25 cellular contexts compared by ENCODE assay signal in genomic region chr20:2909953-2910352, GRCh38.
"Had no signal": no experiment of that assay in that cellular context is flagged by ENCODE, and none has a peak within 500 bp of the region (broad histone marks: within the 10 kb centered on the region; RNA-seq: fewer than 3 reads in every experiment).

No MANE protein-coding gene starts in this region.

- H3K27me3 Mint-ChIP-seq: stimulated activated memory B cell treated with anti-CD40 and anti-IgM and Interleukin-4, amounts not matched to agents 10 μg/mL and 1 μg/mL and 100 μg/mL, for 72 hours; stimulated activated naive B cell treated with anti-CD40 and anti-IgM and Interleukin-4, amounts not matched to agents 10 μg/mL and 1 μg/mL and 100 μg/mL, for 72 hours; stimulated activated naive CD8-positive, alpha-beta T cell treated with anti-CD3 and anti-CD28 coated beads, Interleukin-15, amount 100 ng/mL, for 72 hours; stimulated activated naive CD8-positive, alpha-beta T cell treated with anti-CD3 and anti-CD28 coated beads, Interleukin-15, Interleukin-2, amounts not matched to agents 100 ng/mL and 50 ng/mL, for 24 hours; type B pancreatic cell had no signal

- DNase-seq: stimulated activated CD4-positive, alpha-beta T cell treated with anti-CD3 and anti-CD28 coated beads, Interleukin-2, amount 100 ng/mL, for 48 hours; stimulated activated CD4-positive, alpha-beta T cell treated with anti-CD3 and anti-CD28 coated beads, Interleukin-4, amount 100 ng/mL, for 1 hour; stimulated activated CD4-positive, alpha-beta T cell treated with anti-CD3 and anti-CD28 coated beads, Interleukin-4, amount 100 ng/mL, for 24 hours; stimulated activated CD4-positive, alpha-beta T cell treated with anti-CD3 and anti-CD28 coated beads, Interleukin-4, amount 100 ng/mL, for 4 hours; stimulated activated CD8-positive, alpha-beta memory T cell treated with anti-CD3 and anti-CD28 coated beads, Interleukin-4, amount 100 ng/mL, for 48 hours; stimulated activated naive B cell treated with anti-CD40 and anti-IgM and Interleukin-4, amounts not matched to agents 10 μg/mL and 1 μg/mL and 100 μg/mL, for 72 hours; stimulated activated naive CD4-positive, alpha-beta T cell; stimulated activated naive CD4-positive, alpha-beta T cell treated with Interleukin-2 at 50 U/mL for 16 hours; stimulated activated naive CD8-positive, alpha-beta T cell treated with anti-CD3 and anti-CD28 coated beads, Interleukin-15, amount 100 ng/mL, for 72 hours; stimulated activated naive CD8-positive, alpha-beta T cell treated with anti-CD3 and anti-CD28 coated beads, Interleukin-15, Interleukin-2, amounts not matched to agents 100 U/mL and 50 U/mL, for 24 hours; stomach; substantia nigra; testis; thyroid gland; tibial artery; transverse colon; trophoblast cell; upper lobe of left lung; upper lobe of right lung; uterus had no signal

- FAIRE-seq: urothelium cell line had no signal

- H3K27ac Mint-ChIP-seq: stimulated activated effector memory CD8-positive, alpha-beta T cell treated with anti-CD3 and anti-CD28 coated beads, Interleukin-12 subunit alpha, Interleukin-12 subunit beta, amount 100 ng/mL, for 72 hours; stimulated activated memory B cell treated with anti-CD40 and anti-IgM and Interleukin-4, amounts not matched to agents 10 μg/mL and 1 μg/mL and 100 μg/mL, for 72 hours; stimulated activated naive B cell treated with anti-CD40 and anti-IgM and Interleukin-4, amounts not matched to agents 10 μg/mL and 1 μg/mL and 100 μg/mL, for 72 hours; stimulated activated naive CD8-positive, alpha-beta T cell treated with anti-CD3 and anti-CD28 coated beads, Interleukin-15, amount 100 ng/mL, for 72 hours; stimulated activated naive CD8-positive, alpha-beta T cell treated with anti-CD3 and anti-CD28 coated beads, Interleukin-15, Interleukin-2, amounts not matched to agents 100 ng/mL and 50 ng/mL, for 24 hours; type B pancreatic cell had no signal

- H3K36me3 Mint-ChIP-seq: stimulated activated memory B cell treated with anti-CD40 and anti-IgM and Interleukin-4, amounts not matched to agents 10 μg/mL and 1 μg/mL and 100 μg/mL, for 72 hours had no signal

- H3K4me3 Mint-ChIP-seq: stimulated activated effector memory CD8-positive, alpha-beta T cell treated with anti-CD3 and anti-CD28 coated beads, Interleukin-12 subunit alpha, Interleukin-12 subunit beta, amount 100 ng/mL, for 72 hours; stimulated activated memory B cell treated with anti-CD40 and anti-IgM and Interleukin-4, amounts not matched to agents 10 μg/mL and 1 μg/mL and 100 μg/mL, for 72 hours; stimulated activated naive B cell treated with anti-CD40 and anti-IgM and Interleukin-4, amounts not matched to agents 10 μg/mL and 1 μg/mL and 100 μg/mL, for 72 hours; stimulated activated naive CD8-positive, alpha-beta T cell treated with anti-CD3 and anti-CD28 coated beads, Interleukin-15, amount 100 ng/mL, for 72 hours; stimulated activated naive CD8-positive, alpha-beta T cell treated with anti-CD3 and anti-CD28 coated beads, Interleukin-15, Interleukin-2, amounts not matched to agents 100 ng/mL and 50 ng/mL, for 24 hours; type B pancreatic cell had no signal

- H3K9me3 Mint-ChIP-seq: stimulated activated effector memory CD8-positive, alpha-beta T cell treated with anti-CD3 and anti-CD28 coated beads, Interleukin-12 subunit alpha, Interleukin-12 subunit beta, amount 100 ng/mL, for 72 hours; stimulated activated memory B cell treated with anti-CD40 and anti-IgM and Interleukin-4, amounts not matched to agents 10 μg/mL and 1 μg/mL and 100 μg/mL, for 72 hours; stimulated activated naive B cell treated with anti-CD40 and anti-IgM and Interleukin-4, amounts not matched to agents 10 μg/mL and 1 μg/mL and 100 μg/mL, for 72 hours; stimulated activated naive CD8-positive, alpha-beta T cell treated with anti-CD3 and anti-CD28 coated beads, Interleukin-15, amount 100 ng/mL, for 72 hours; stimulated activated naive CD8-positive, alpha-beta T cell treated with anti-CD3 and anti-CD28 coated beads, Interleukin-15, Interleukin-2, amounts not matched to agents 100 ng/mL and 50 ng/mL, for 24 hours; type B pancreatic cell had no signal
